In genomic region chr19:37902668-37903067, GRCh38 we compare ENCODE assay signal across 8 cellular contexts. TPM values are rescaled to one million over a fixed set of nuclear protein-coding genes. Genes with fewer than 3 reads are reported as not detected.
A peak's percentile ranks its signal among the peaks of the same experiment; 100 is the strongest.
DNase-seq lines count a peak whose midpoint lies in the region; ATAC-seq lines count a peak whose summit lies in the region.

No MANE protein-coding gene starts in this region.

- ATAC-seq in GM21717 (IDR thresholded peaks at IDR 0.05; ENCODE audit: unreplicated experiment): no peak

- DNase-seq in CD1c-positive myeloid dendritic cell (ENCODE audit: extremely low spot score) (peak; percentile 88), H7 (peak; percentile 88), NCI-H345 (lab: John Stamatoyannopoulos, UW) (peak; percentile 95), kidney glomerular epithelial cell (lab: John Stamatoyannopoulos, UW) (peak; percentile 27)
- peak; percentile 64 for DNase-seq in activated CD4-positive, CD25-positive, alpha-beta regulatory T cell treated with anti-CD3 and anti-CD28 coated beads, Interleukin-2, amount 50 U/mL, for 16 hours (ENCODE audit: low read depth, low spot score)
- DNase-seq in central memory CD4-positive, alpha-beta T cell: peak; percentile 69
- peak; percentile 87 to 89 for DNase-seq in stimulated activated CD4-positive, alpha-beta T cell treated with anti-CD3 and anti-CD28 coated beads, Interleukin-2, amount 100 ng/mL, for 48 hours

- H3K27me3 ChIP-seq in H7 (ENCODE audit: control insufficient read depth, insufficient read depth, low read length): no peaks in the 10 kb centered on the region

- H3K36me3 ChIP-seq in H7 (replicated peaks; ENCODE audit: control insufficient read depth, insufficient read depth, low read length): no peaks in the 10 kb centered on the region

- H3K4me3 ChIP-seq in H7 (ENCODE audit: insufficient read depth, low read depth, low read length): no peak overlapping the region

RNA-seq across cellular contexts. Expression of gene WDR87, which starts 3.7 kb away (rescaled TPM):
- total RNA-seq in H7 (2014; rRNA removed; shearing (Covaris generic)): not detected in 2 replicates

RNA-seq across cellular contexts. Expression of gene SIPA1L3, which starts 4.3 kb away (rescaled TPM):
- 13.4 and 20.0 TPM in 2 replicates for total RNA-seq in H7 (2014; rRNA removed; shearing (Covaris generic))

Comparison
In these comparisons a context has a peak if more than half of its experiments do, and no peak if none do; other contexts are left out.
1. DNase-seq: peak in every context shown above with its lines; median percentile 95 in NCI-H345; 88 in CD1c-positive myeloid dendritic cell; 88 in H7; 88 in stimulated activated CD4-positive, alpha-beta T cell treated with anti-CD3 and anti-CD28 coated beads, Interleukin-2, amount 100 ng/mL, for 48 hours; 69 in central memory CD4-positive, alpha-beta T cell; 64 in activated CD4-positive, CD25-positive, alpha-beta regulatory T cell treated with anti-CD3 and anti-CD28 coated beads, Interleukin-2, amount 50 U/mL, for 16 hours; 27 in kidney glomerular epithelial cell.